8 cellular contexts compared by ENCODE assay signal in genomic region chr19:23758187-23759074, GRCh38. TPM values are rescaled to one million over a fixed set of nuclear protein-coding genes. Genes with fewer than 3 reads are reported as not detected.
A peak's percentile ranks its signal among the peaks of the same experiment; 100 is the strongest.
DNase-seq lines count a peak whose midpoint lies in the region; ATAC-seq lines count a peak whose summit lies in the region.

ZNF681 (minus strand) TSS chr19:23758891; CDS start chr19:23758749, 142 bp downstream.

- DNase-seq in AG20443 (ENCODE audit: low spot score) (peak; percentile 90), NCI-H774 (lab: John Stamatoyannopoulos, UW) (peak; percentile 92), activated T-cell treated with anti-CD3 and anti-CD28 coated beads for 4 hours (peak; percentile 72), myocyte (ENCODE audit: low read depth) (peak; percentile 93)
- peak; percentile 61 for DNase-seq in stimulated activated CD8-positive, alpha-beta memory T cell treated with anti-CD3 and anti-CD28 coated beads, Interleukin-7, amount 100 ng/mL, for 24 hours (ENCODE audit: low read depth)

- ATAC-seq in GM18909 (IDR thresholded peaks at IDR 0.05; ENCODE audit: poor library complexity, unreplicated experiment) (peak; percentile 85), HG03196 (IDR thresholded peaks at IDR 0.05; ENCODE audit: unreplicated experiment) (peak; percentile 88), esophagus mucosa (peak; percentile 88)

RNA-seq across cellular contexts. Expression of gene ZNF681, which starts in this region (rescaled TPM):
- total RNA-seq in esophagus mucosa, result 1.5 TPM
- total RNA-seq in myocyte, result 1.1 and 1.2 TPM in 2 replicates
- polyA plus RNA-seq in myocyte (2012), result 0.14 TPM

Comparison
In these comparisons a context has a peak if more than half of its experiments do, and no peak if none do; other contexts are left out.
1. Peak in every context shown above with its lines: DNase-seq and ATAC-seq.